Comparison of ENCODE assay signal across 1 cellular context in genomic region chr10:11986593-11987216, GRCh38.
TF ChIP-seq lines count a peak whose summit lies in the region.

No MANE protein-coding gene starts in this region.

TF ChIP-seq in H1, 55 proteins besides CTCF, POLR2A, EP300 and RAD21:
- 0 out of 2 replicates have a peak, but pooled peaks have one; percentile 28 for TF ChIP-seq CEBPB (IDR thresholded peaks at IDR 0.05; ENCODE audit: low read depth, low read length)
- 0 out of 2 replicates have a peak, but pooled peaks have one; percentile 9 for TF ChIP-seq CHD2 (IDR thresholded peaks at IDR 0.05; ENCODE audit: low read length)
- no peak for TF ChIP-seq CHD1 (IDR thresholded peaks at IDR 0.05; ENCODE audit: low read depth, low read length)
- 0 out of 2 replicates have a peak, but pooled peaks have one; percentile 49 for TF ChIP-seq TEAD4 (IDR thresholded peaks at IDR 0.05; ENCODE audit: low read depth, low read length)
